In the genomic region with DNA sequence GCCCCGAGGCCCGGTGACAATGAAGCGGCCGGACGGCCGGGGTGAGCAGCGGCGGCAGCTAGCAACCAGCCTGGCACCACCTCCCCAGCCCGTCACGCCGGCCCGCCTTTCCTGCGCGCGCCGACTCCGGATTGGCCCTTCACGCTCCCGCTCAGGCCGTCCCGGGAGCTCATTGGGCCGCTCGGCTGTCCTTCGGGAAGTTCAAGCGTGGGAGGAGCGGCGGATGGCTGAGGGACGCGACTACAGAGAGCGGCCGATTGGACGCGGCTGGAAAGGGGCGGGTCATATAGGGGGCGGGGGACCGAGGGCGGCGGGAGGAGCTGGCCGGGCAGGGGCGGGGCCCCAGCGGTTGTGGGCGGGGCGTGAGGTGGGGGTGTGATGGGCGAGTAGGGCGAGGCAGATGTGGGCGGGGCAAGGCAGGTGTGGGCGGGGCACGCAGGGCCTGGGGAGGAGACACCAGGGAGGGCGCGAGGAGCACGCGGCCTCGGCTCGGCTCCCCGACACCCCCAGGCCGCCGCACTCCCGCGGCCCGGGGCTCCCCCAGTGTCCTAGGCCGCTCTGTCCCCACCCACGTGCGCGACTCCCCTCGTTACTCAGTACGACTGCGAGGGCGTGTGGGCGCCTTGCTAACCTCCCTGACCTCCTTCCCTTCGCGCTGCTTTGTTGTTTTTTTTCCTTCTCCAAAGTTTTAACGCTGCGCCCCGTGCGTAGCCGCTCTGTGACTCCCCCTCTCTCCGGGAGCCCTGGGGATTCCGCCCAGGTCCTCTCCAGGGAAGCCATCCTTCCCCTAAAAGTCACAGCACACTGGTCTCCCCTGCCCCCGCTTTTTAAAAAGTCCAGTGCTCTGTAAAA, we compare ENCODE assay signal across 8 cellular contexts. TPM values are rescaled to one million over a fixed set of nuclear protein-coding genes. Genes with fewer than 3 reads are reported as not detected.
A peak's percentile ranks its signal among the peaks of the same experiment; 100 is the strongest.
DNase-seq lines count a peak whose midpoint lies in the region; ATAC-seq, FAIRE-seq and TF ChIP-seq lines count a peak whose summit lies in the region.

TSS of gene CEP131 (minus strand) at position 60 of the 852 bp plus-strand sequence. CDS start 2,909 bp downstream, outside the sequence.

- peak within 1 kb of the TSS; percentile 79 for H3K27ac Mint-ChIP-seq in memory B cell

- peaks cover 12% of the 10 kb centered on the region; the same call in 1 of the 2 replicates for H3K23me2 ChIP-seq in H1 (ENCODE audit: low read depth, low read length)

- peak within 1 kb of the TSS; percentile 98 for H3K18ac ChIP-seq in H1 (ENCODE audit: extremely low read depth, low read length)

- H3K79me1 ChIP-seq in H1 (ENCODE audit: low read depth, low read length), result peaks cover 14% of the 10 kb centered on the region

- no peak for TF ChIP-seq EP300 in H1 (IDR thresholded peaks at IDR 0.05; ENCODE audit: borderline replicate concordance in 1 of 2, low read depth in 2 of 2, low read length in 2 of 2)

- H2AFZ ChIP-seq in H1 (ENCODE audit: low read length), result peak within 1 kb of the TSS; percentile 24; the same call in 1 of the 2 replicates

- H3K36me3 ChIP-seq in H1 (ENCODE audit: control insufficient read depth in 2 of 4, insufficient read depth in 4 of 4, low read length in 3 of 4), result peaks cover 0 to 5% (median 0%) of the 10 kb centered on the region in 4 experiments; a peak in 1 of 8 replicates

- H3K9ac ChIP-seq in H1 (replicated peaks in 1 of 4; ENCODE audit: extremely low read depth in 1 of 4, low read depth in 3 of 4, low read length in 3 of 4), result peak within 1 kb of the TSS in 3 of 4 experiments; percentile 60 to 77 (median 74); a peak in 6 of 7 replicates

- no peak for TF ChIP-seq RAD21 in H1 (IDR thresholded peaks at IDR 0.05 in 1 of 2, conservative IDR thresholded peaks at IDR 0.05 in 1 of 2; ENCODE audit: low read depth in 2 of 2, low read length in 2 of 2)

- no peak within 1 kb of the TSS for H2AK5ac ChIP-seq in H1 (ENCODE audit: low read depth, low read length)

- no peak for TF ChIP-seq CTCF in H1 (IDR thresholded peaks at IDR 0.05; ENCODE audit: control extremely low read depth in 1 of 3, insufficient read depth in 1 of 3, low read depth in 1 of 3, low read length in 3 of 3)

- peak within 1 kb of the TSS; percentile 94 for H4K5ac ChIP-seq in H1 (ENCODE audit: insufficient read length, low read depth, low read length)

- peaks cover 16% of the 10 kb centered on the region for H3K4me1 Mint-ChIP-seq in memory B cell

- H2BK5ac ChIP-seq in H1 (ENCODE audit: low read depth, low read length), result peak within 1 kb of the TSS; percentile 90; the same call in 1 of the 2 replicates

- H3K23ac ChIP-seq in H1 (ENCODE audit: insufficient read length), result no peak within 1 kb of the TSS

- POLR2A ChIA-PET in H1 (lab: Charles Lee; ENCODE audit: partially characterized antibody), result interaction anchor here (0.7 to 1.2 kb wide), 7 partner anchors 14 to 81 kb away, joined by 3 to 6 read pairs (median 3); partner anchors contain the start of genes NDUFAF8 and TEPSIN

- peak within 1 kb of the TSS; percentile 53 for H3K4ac ChIP-seq in H1 (replicated peaks; ENCODE audit: insufficient read length, low read depth, low read length)

- H3K9me3 Mint-ChIP-seq in memory B cell, result peaks cover 3% of the 10 kb centered on the region

- peaks cover 0 to 12% (median 9%) of the 10 kb centered on the region in 4 experiments; a peak in 5 of 7 replicates for H3K4me1 ChIP-seq in H1 (replicated peaks in 1 of 4; ENCODE audit: control insufficient read depth in 3 of 4, insufficient read depth in 4 of 4, low read length in 3 of 4)

- peaks cover 4 to 10% of the 10 kb centered on the region in 2 experiments for H4K20me1 ChIP-seq in H1 (replicated peaks in 1 of 2; ENCODE audit: control insufficient read depth in 1 of 2, insufficient read depth in 2 of 2, low read length in 2 of 2)

- peak within 1 kb of the TSS; percentile 87 to 90 for H3K4me2 ChIP-seq in H1 (ENCODE audit: insufficient read depth in 1 of 2, low read depth in 2 of 2, low read length in 2 of 2)

- 0 out of 2 replicates have a peak within 1 kb of the TSS, but pooled peaks have one; percentile 70 for H3K27ac ChIP-seq in H1 (ENCODE audit: low read depth, low read length)

- 0 out of 2 replicates have a peak within 1 kb of the TSS, but pooled peaks have one; percentile 97 for H2BK15ac ChIP-seq in H1 (ENCODE audit: low read length)

- H3K36me3 Mint-ChIP-seq in memory B cell, result peaks cover 3% of the 10 kb centered on the region

- ATAC-seq in GM21381 (IDR thresholded peaks at IDR 0.05; ENCODE audit: unreplicated experiment) (peak; percentile 92), memory B cell (ENCODE audit: low read depth) (peak; percentile 90)

- H3K56ac ChIP-seq in H1 (replicated peaks; ENCODE audit: insufficient read length, low read depth, low read length), result no peak within 1 kb of the TSS

- 3% methylated on average over 25 of the region's 79 CpGs; no CpG with 5 or more reads in 1 of the 2 experiments for WGBS in H1 (ENCODE audit: extremely low coverage in 1 of 2, insufficient coverage in 1 of 2, insufficient read length in 1 of 2, insufficient replicate concordance in 2 of 2, low coverage in 1 of 2, low lambda C conversion rate in 2 of 2, missing lambda C conversion rate in 1 of 2), 2 experiments

- H2BK20ac ChIP-seq in H1 (ENCODE audit: low read length), result no peak within 1 kb of the TSS

- peak within 1 kb of the TSS; percentile 96; the same call in 1 of the 2 replicates for H2BK12ac ChIP-seq in H1 (ENCODE audit: low read depth, low read length)

- peak; percentile 99 for DNase-seq in COLO829 (ENCODE audit: low spot score)
- peak; percentile 99 for DNase-seq in HTR-8/SVneo (ENCODE audit: insufficient read length, low spot score)
- peak; percentile 98 for DNase-seq in NOMO-1 treated with DMSO at 0.1 percent for 48 hours (lab: John Stamatoyannopoulos, UW; ENCODE audit: unreplicated experiment)
- peak; percentile 98 to 99 for DNase-seq in activated CD8-positive, alpha-beta memory T cell treated with anti-CD3 and anti-CD28 coated beads for 4 hours (ENCODE audit: low read depth in 2 of 2)
- peak; percentile 95 to 100 for DNase-seq in H1 (ENCODE audit: low read depth in 1 of 2, low spot score in 2 of 2)
- DNase-seq in memory B cell (ENCODE audit: low spot score in 2 of 2), result peak; percentile 100
- DNase-seq in stimulated activated CD8-positive, alpha-beta memory T cell treated with anti-CD3 and anti-CD28 coated beads, Interleukin-12 subunit alpha, Interleukin-12 subunit beta, amount 100 ng/mL, for 1 hour (ENCODE audit: low read depth), result peak; percentile 99

- no peaks in the 10 kb centered on the region for H3K27me3 Mint-ChIP-seq in memory B cell

- H3K4me3 ChIP-seq in H1 (ENCODE audit: extremely low read depth in 1 of 4, insufficient read depth in 2 of 4, low read depth in 3 of 4, low read length in 4 of 4), result peak within 1 kb of the TSS; percentile 74 to 98 (median 76)

- H3K9me3 ChIP-seq in H1 (ENCODE audit: insufficient read depth in 2 of 2, low read depth in 1 of 2, low read length in 1 of 2), result no peaks in the 10 kb centered on the region

- peaks cover 0 to 2% (median 0%) of the 10 kb centered on the region in 4 experiments; a peak in 2 of 7 replicates for H3K27me3 ChIP-seq in H1 (replicated peaks in 1 of 4; ENCODE audit: control insufficient read depth in 3 of 4, extremely low read depth in 1 of 4, insufficient read depth in 3 of 4, low read length in 3 of 4)

- H3K14ac ChIP-seq in H1 (ENCODE audit: insufficient read length), result no peak within 1 kb of the TSS

- peak within 1 kb of the TSS; percentile 81 for H3K4me3 Mint-ChIP-seq in memory B cell

- H4K91ac ChIP-seq in H1 (replicated peaks; ENCODE audit: insufficient read length, low read length), result peak within 1 kb of the TSS; percentile 95

- H2BK120ac ChIP-seq in H1 (replicated peaks; ENCODE audit: low read depth, low read length), result no peak within 1 kb of the TSS

- H4K8ac ChIP-seq in H1 (ENCODE audit: extremely low read depth, insufficient read depth, low read length), result peak within 1 kb of the TSS; percentile 94; the same call in 1 of the 2 replicates

- CTCF ChIA-PET in H1 (lab: Charles Lee; ENCODE audit: partially characterized antibody), result interaction anchor here (0.5 to 1.2 kb wide), 3 partner anchors 22 to 1332 kb away, joined by 3 to 5 read pairs (median 3); no protein-coding TSS in a partner anchor

- H3K79me2 ChIP-seq in H1 (ENCODE audit: control insufficient read depth in 1 of 2, insufficient read depth in 2 of 2, low read length in 2 of 2), result peaks cover 0 to 15% of the 10 kb centered on the region in 2 experiments; a peak in 1 of 4 replicates

- FAIRE-seq in HTR-8/SVneo (lab: Jason Lieb, UNC), result peak; percentile 96
- FAIRE-seq in H1 (lab: Jason Lieb, UNC), result no peak

- peak in 1 of 2 experiments; percentile 90; a peak in 2 of 3 replicates for TF ChIP-seq POLR2A in H1 (IDR thresholded peaks at IDR 0.05; ENCODE audit: control extremely low read depth in 1 of 2, low read depth in 2 of 2, low read length in 2 of 2)

TF ChIP-seq in H1, 55 proteins besides CTCF, POLR2A, EP300 and RAD21 (continues in another document):
- TF ChIP-seq GABPA (IDR thresholded peaks at IDR 0.05; ENCODE audit: borderline replicate concordance, insufficient read depth, low read length) (no peak), NANOG (IDR thresholded peaks at IDR 0.05; ENCODE audit: insufficient read depth, low read depth, low read length, poor library complexity, severe bottlenecking) (no peak), GTF2F1 (IDR thresholded peaks at IDR 0.05; ENCODE audit: borderline replicate concordance, low read depth, low read length) (no peak), JUND (IDR thresholded peaks at IDR 0.05; ENCODE audit: low read length) (no peak), SIN3A (conservative IDR thresholded peaks at IDR 0.05 in 1 of 2, IDR thresholded peaks at IDR 0.05 in 1 of 2; ENCODE audit: low read depth in 1 of 2, low read length in 2 of 2) (peak in 1 of 2 experiments; percentile 43; a peak in 1 of 4 replicates)
- TF ChIP-seq, protein P1, sequence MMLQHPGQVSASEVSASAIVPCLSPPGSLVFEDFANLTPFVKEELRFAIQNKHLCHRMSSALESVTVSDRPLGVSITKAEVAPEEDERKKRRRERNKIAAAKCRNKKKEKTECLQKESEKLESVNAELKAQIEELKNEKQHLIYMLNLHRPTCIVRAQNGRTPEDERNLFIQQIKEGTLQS (IDR thresholded peaks at IDR 0.05; ENCODE audit: insufficient read depth, low read depth, low read length), result no peak

RNA-seq across cellular contexts. Expression of gene CEP131, which starts in this region (rescaled TPM):
- total RNA-seq in H1 (2021; fragmentation: NEBNext Ultra II Directional; extraction: Animal tissue kit (Norgen Biotek cat#: 25700)), result 22.5 and 23.2 TPM in 2 replicates
- 5.9 and 11.5 TPM in 2 replicates for polyA plus RNA-seq in H1 (2011; rRNA removed)
- 19.5 TPM for polyA plus RNA-seq in H1 (2011; cell fraction: cytosol; rRNA removed)
- 51.9 TPM for polyA plus RNA-seq in H1 (2011; cell fraction: nucleus; rRNA removed)
- polyA plus RNA-seq in H1 (2012, experiment 1 of 2), result 12.1 to 30.1 TPM (median 26.5 TPM) in 4 replicates
- polyA plus RNA-seq in H1 (2012, experiment 2 of 2), result 11.9 TPM
- polyA plus RNA-seq in H1 (2013, experiment 1 of 2), result 11.2 TPM
- polyA plus RNA-seq in H1 (2013, experiment 2 of 2), result 10.1 TPM
- 3.9 and 4.0 TPM in 2 replicates for polyA minus RNA-seq in H1 (2011; rRNA and poly(A)+ RNA removed)
- 13.9 TPM for polyA minus RNA-seq in H1 (2011; cell fraction: cytosol; rRNA and poly(A)+ RNA removed)
- polyA minus RNA-seq in H1 (2011; cell fraction: nucleus; rRNA and poly(A)+ RNA removed), result 14.3 TPM

Comparison
In these comparisons a context has a peak if more than half of its experiments do, and no peak if none do; other contexts are left out.
1. Peak in every context shown above with its lines: DNase-seq, ATAC-seq, H3K4me3 ChIP-seq and H3K27ac ChIP-seq.